ENCODE assay signal across 10 cellular contexts in genomic region chr11:76769071-76769560, GRCh38. TPM values are rescaled to one million over a fixed set of nuclear protein-coding genes. Genes with fewer than 3 reads are reported as not detected.
DNase-seq lines count a peak whose midpoint lies in the region; ATAC-seq and TF ChIP-seq lines count a peak whose summit lies in the region.
"Had no signal": no experiment of that assay in that cellular context is flagged by ENCODE, and none has a peak within 500 bp of the region (broad histone marks: within the 10 kb centered on the region; RNA-seq: fewer than 3 reads in every experiment).

No MANE protein-coding gene starts in this region.

- no peaks in the 10 kb centered on the region for H3K36me3 Mint-ChIP-seq in activated T-cell treated with anti-CD3 and anti-CD28 coated beads, Interleukin-2, amount 50 U/mL, for 24 hours (ENCODE audit: low read depth)
- no peaks in the 10 kb centered on the region for H3K36me3 Mint-ChIP-seq in activated T-helper 17 cell treated with anti-CD3 and anti-CD28 coated beads, Interleukin-2, amount 50 U/mL, for 72 hours (ENCODE audit: low read depth)
- no peaks in the 10 kb centered on the region for H3K36me3 Mint-ChIP-seq in activated T-cell treated with anti-CD3 and anti-CD28 coated beads, Interleukin-2, amount 50 U/mL, for 72 hours (ENCODE audit: insufficient read depth in 2 of 2)

- no peaks in the 10 kb centered on the region for H3K9me3 Mint-ChIP-seq in activated T-cell treated with anti-CD3 and anti-CD28 coated beads, Interleukin-2, amount 50 U/mL, for 24 hours
- H3K9me3 Mint-ChIP-seq in activated T-helper 17 cell treated with anti-CD3 and anti-CD28 coated beads, Interleukin-2, amount 50 U/mL, for 72 hours: no peaks in the 10 kb centered on the region
- H3K9me3 Mint-ChIP-seq in activated T-cell treated with anti-CD3 and anti-CD28 coated beads, Interleukin-2, amount 50 U/mL, for 72 hours: no peaks in the 10 kb centered on the region

- H3K4me1 Mint-ChIP-seq in activated T-cell treated with anti-CD3 and anti-CD28 coated beads, Interleukin-2, amount 50 U/mL, for 24 hours (ENCODE audit: low read depth): peaks cover 17% of the 10 kb centered on the region
- peaks cover 25% of the 10 kb centered on the region for H3K4me1 Mint-ChIP-seq in activated T-helper 17 cell treated with anti-CD3 and anti-CD28 coated beads, Interleukin-2, amount 50 U/mL, for 72 hours
- peaks cover 21% of the 10 kb centered on the region for H3K4me1 Mint-ChIP-seq in activated T-cell treated with anti-CD3 and anti-CD28 coated beads, Interleukin-2, amount 50 U/mL, for 72 hours (ENCODE audit: low read depth)

- H3K4me1 ChIP-seq in tibial nerve: peaks cover 0 to 97% (median 44%) of the 10 kb centered on the region in 4 donors

- DNase-seq in activated T-cell treated with anti-CD3 and anti-CD28 coated beads, Interleukin-2, amount 50 U/mL, for 24 hours: no peak
- DNase-seq in activated T-cell treated with anti-CD3 and anti-CD28 coated beads, Interleukin-2, amount 50 U/mL, for 1 hour: no peak
- DNase-seq in kidney tubule cell (ENCODE audit: low spot score) (peak; percentile 23), tibial nerve (ENCODE audit: low spot score in 2 of 2) (no peak)
- no peak for DNase-seq in stimulated activated CD4-positive, alpha-beta T cell treated with anti-CD3 and anti-CD28 coated beads, Interleukin-4, amount 100 ng/mL, for 24 hours
- no peak for DNase-seq in activated T-cell treated with anti-CD3 and anti-CD28 coated beads, Interleukin-2, amount 50 U/mL, for 72 hours
- DNase-seq: ACHN had no signal

- no peak for TF ChIP-seq CTCF in tibial nerve (IDR thresholded peaks at IDR 0.05)

- no peak overlapping the region for H3K4me3 Mint-ChIP-seq in activated T-cell treated with anti-CD3 and anti-CD28 coated beads, Interleukin-2, amount 50 U/mL, for 24 hours
- H3K4me3 Mint-ChIP-seq in activated T-helper 17 cell treated with anti-CD3 and anti-CD28 coated beads, Interleukin-2, amount 50 U/mL, for 72 hours: peak overlapping the region; percentile 60
- no peak overlapping the region for H3K4me3 Mint-ChIP-seq in activated T-cell treated with anti-CD3 and anti-CD28 coated beads, Interleukin-2, amount 50 U/mL, for 72 hours

- 27 to 65% methylated on average over 7 to 8 of the region's 8 CpGs for WGBS in tibial nerve, 2 donors

- H3K27me3 ChIP-seq in tibial nerve: no peaks in the 10 kb centered on the region
- H3K27me3 ChIP-seq: sigmoid colon had no signal

- H3K27ac Mint-ChIP-seq in activated T-cell treated with anti-CD3 and anti-CD28 coated beads, Interleukin-2, amount 50 U/mL, for 24 hours: peak overlapping the region; percentile 31
- peak overlapping the region; percentile 63 for H3K27ac Mint-ChIP-seq in activated T-helper 17 cell treated with anti-CD3 and anti-CD28 coated beads, Interleukin-2, amount 50 U/mL, for 72 hours
- no peak overlapping the region for H3K27ac Mint-ChIP-seq in activated T-cell treated with anti-CD3 and anti-CD28 coated beads, Interleukin-2, amount 50 U/mL, for 72 hours

- ATAC-seq in activated T-helper 17 cell treated with anti-CD3 and anti-CD28 coated beads, Interleukin-2, amount 50 U/mL, for 72 hours (replicated peaks): no peak
- ATAC-seq in HG03378 (IDR thresholded peaks at IDR 0.05; ENCODE audit: unreplicated experiment): no peak
- no peak for ATAC-seq in activated T-cell treated with anti-CD3 and anti-CD28 coated beads, Interleukin-2, amount 50 U/mL, for 72 hours (replicated peaks in 1 of 2)

- H3K9me3 ChIP-seq in tibial nerve: no peaks in the 10 kb centered on the region
- H3K9me3 ChIP-seq: sigmoid colon had no signal

- H3K27ac ChIP-seq in tibial nerve: peak overlapping the region in 3 of 4 donors; percentile 71 to 84 (median 73)

- no peaks in the 10 kb centered on the region for H3K36me3 ChIP-seq in tibial nerve
- H3K36me3 ChIP-seq: sigmoid colon had no signal

- H3K27me3 Mint-ChIP-seq in activated T-cell treated with anti-CD3 and anti-CD28 coated beads, Interleukin-2, amount 50 U/mL, for 24 hours: no peaks in the 10 kb centered on the region
- no peaks in the 10 kb centered on the region for H3K27me3 Mint-ChIP-seq in activated T-helper 17 cell treated with anti-CD3 and anti-CD28 coated beads, Interleukin-2, amount 50 U/mL, for 72 hours
- H3K27me3 Mint-ChIP-seq in activated T-cell treated with anti-CD3 and anti-CD28 coated beads, Interleukin-2, amount 50 U/mL, for 72 hours (ENCODE audit: low read depth): no peaks in the 10 kb centered on the region

- H3K4me3 ChIP-seq in tibial nerve: no peak overlapping the region
- H3K4me3 ChIP-seq: sigmoid colon had no signal

- TF ChIP-seq POLR2A in tibial nerve (IDR thresholded peaks at IDR 0.05): no peak

- TF ChIP-seq EP300 in tibial nerve (IDR thresholded peaks at IDR 0.05): no peak

RNA-seq across cellular contexts. Expression of gene TSKU, which starts 14.0 kb away (rescaled TPM):
- total RNA-seq in activated T-helper 17 cell treated with anti-CD3 and anti-CD28 coated beads, Interleukin-2, amount 50 U/mL, for 72 hours: 10 to 100 TPM in 1 of 2 donors, 1 to 10 TPM in 1; 3.2 to 45.6 TPM
- total RNA-seq in tibial nerve: 100 to 1,000 TPM; 140 to 385 (median 202) TPM
- 1 to 10 TPM; 1.4 to 3.6 TPM for total RNA-seq in activated T-cell treated with anti-CD3 and anti-CD28 coated beads, Interleukin-2, amount 50 U/mL, for 72 hours
